In genomic region chr9:34675048-34675714, GRCh38 we compare ENCODE assay signal across 8 cellular contexts.
DNase-seq lines count a peak whose midpoint lies in the region; ATAC-seq lines count a peak whose summit lies in the region.

No MANE protein-coding gene starts in this region.

- DNase-seq in NCI-H2081 (lab: John Stamatoyannopoulos, UW) (peak; percentile 72 to 82), NCI-H2081 treated with DMSO at 0.1 percent for 48 hours (lab: John Stamatoyannopoulos, UW) (no peak), MV-4-11 (lab: John Stamatoyannopoulos, UW) (peak; percentile 66), T follicular helper cell (ENCODE audit: low read depth) (peak; percentile 32), astrocyte of the hippocampus (ENCODE audit: low read depth, low spot score) (peak; percentile 64), inferior parietal cortex (ENCODE audit: extremely low spot score) (peak; percentile 43)
- peak; percentile 47 to 55 for DNase-seq in stimulated activated CD4-positive, alpha-beta T cell treated with anti-CD3 and anti-CD28 coated beads, Interleukin-4, amount 100 ng/mL, for 48 hours (ENCODE audit: low read depth in 2 of 2)

- ATAC-seq in HG03097 (IDR thresholded peaks at IDR 0.05; ENCODE audit: low FRiP score, unreplicated experiment) = no peak
